Comparison of ENCODE assay signal across 1 cellular context in the genomic region with DNA sequence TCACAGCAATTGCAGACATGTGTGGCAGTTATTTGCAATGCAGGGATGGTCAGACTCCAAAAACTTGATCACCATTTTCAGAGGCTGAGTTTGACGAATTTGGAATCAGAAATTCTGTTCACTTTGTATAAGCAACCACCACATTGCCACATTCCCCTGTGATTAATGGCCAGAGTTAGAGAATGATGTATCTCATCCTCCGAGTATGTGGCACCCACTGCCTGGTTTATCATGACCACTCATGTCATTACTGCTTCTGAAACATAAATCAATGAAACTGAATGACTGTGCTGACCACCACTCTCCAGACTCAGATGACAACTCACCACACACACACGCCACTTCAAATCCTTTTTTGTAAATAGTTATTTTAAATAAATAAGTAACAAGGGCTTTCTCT.
TF ChIP-seq lines count a peak whose summit lies in the region.

No MANE protein-coding gene starts in this region.

TF ChIP-seq in GM23338, 12 proteins besides CTCF, POLR2A, EP300 and RAD21 (continued from another document):
- TF ChIP-seq, protein P1, sequence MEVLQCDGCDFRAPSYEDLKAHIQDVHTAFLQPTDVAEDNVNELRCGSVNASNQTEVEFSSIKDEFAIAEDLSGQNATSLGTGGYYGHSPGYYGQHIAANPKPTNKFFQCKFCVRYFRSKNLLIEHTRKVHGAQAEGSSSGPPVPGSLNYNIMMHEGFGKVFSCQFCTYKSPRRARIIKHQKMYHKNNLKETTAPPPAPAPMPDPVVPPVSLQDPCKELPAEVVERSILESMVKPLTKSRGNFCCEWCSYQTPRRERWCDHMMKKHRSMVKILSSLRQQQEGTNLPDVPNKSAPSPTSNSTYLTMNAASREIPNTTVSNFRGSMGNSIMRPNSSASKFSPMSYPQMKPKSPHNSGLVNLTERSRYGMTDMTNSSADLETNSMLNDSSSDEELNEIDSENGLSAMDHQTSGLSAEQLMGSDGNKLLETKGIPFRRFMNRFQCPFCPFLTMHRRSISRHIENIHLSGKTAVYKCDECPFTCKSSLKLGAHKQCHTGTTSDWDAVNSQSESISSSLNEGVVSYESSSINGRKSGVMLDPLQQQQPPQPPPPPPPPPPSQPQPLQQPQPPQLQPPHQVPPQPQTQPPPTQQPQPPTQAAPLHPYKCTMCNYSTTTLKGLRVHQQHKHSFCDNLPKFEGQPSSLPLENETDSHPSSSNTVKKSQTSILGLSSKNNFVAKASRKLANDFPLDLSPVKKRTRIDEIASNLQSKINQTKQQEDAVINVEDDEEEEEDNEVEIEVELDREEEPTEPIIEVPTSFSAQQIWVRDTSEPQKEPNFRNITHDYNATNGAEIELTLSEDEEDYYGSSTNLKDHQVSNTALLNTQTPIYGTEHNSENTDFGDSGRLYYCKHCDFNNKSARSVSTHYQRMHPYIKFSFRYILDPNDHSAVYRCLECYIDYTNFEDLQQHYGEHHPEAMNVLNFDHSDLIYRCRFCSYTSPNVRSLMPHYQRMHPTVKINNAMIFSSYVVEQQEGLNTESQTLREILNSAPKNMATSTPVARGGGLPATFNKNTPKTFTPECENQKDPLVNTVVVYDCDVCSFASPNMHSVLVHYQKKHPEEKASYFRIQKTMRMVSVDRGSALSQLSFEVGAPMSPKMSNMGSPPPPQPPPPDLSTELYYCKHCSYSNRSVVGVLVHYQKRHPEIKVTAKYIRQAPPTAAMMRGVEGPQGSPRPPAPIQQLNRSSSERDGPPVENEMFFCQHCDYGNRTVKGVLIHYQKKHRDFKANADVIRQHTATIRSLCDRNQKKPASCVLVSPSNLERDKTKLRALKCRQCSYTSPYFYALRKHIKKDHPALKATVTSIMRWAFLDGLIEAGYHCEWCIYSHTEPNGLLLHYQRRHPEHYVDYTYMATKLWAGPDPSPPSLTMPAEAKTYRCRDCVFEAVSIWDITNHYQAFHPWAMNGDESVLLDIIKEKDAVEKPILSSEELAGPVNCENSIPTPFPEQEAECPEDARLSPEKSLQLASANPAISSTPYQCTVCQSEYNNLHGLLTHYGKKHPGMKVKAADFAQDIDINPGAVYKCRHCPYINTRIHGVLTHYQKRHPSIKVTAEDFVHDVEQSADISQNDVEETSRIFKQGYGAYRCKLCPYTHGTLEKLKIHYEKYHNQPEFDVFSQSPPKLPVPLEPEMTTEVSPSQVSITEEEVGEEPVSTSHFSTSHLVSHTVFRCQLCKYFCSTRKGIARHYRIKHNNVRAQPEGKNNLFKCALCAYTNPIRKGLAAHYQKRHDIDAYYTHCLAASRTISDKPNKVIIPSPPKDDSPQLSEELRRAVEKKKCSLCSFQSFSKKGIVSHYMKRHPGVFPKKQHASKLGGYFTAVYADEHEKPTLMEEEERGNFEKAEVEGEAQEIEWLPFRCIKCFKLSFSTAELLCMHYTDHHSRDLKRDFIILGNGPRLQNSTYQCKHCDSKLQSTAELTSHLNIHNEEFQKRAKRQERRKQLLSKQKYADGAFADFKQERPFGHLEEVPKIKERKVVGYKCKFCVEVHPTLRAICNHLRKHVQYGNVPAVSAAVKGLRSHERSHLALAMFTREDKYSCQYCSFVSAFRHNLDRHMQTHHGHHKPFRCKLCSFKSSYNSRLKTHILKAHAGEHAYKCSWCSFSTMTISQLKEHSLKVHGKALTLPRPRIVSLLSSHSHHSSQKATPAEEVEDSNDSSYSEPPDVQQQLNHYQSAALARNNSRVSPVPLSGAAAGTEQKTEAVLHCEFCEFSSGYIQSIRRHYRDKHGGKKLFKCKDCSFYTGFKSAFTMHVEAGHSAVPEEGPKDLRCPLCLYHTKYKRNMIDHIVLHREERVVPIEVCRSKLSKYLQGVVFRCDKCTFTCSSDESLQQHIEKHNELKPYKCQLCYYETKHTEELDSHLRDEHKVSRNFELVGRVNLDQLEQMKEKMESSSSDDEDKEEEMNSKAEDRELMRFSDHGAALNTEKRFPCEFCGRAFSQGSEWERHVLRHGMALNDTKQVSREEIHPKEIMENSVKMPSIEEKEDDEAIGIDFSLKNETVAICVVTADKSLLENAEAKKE (CRISPR knock-in tag; IDR thresholded peaks at IDR 0.05) = no peak
- no peak for TF ChIP-seq JUNB (IDR thresholded peaks at IDR 0.05; ENCODE audit: unreplicated experiment)
